In the genomic region with DNA sequence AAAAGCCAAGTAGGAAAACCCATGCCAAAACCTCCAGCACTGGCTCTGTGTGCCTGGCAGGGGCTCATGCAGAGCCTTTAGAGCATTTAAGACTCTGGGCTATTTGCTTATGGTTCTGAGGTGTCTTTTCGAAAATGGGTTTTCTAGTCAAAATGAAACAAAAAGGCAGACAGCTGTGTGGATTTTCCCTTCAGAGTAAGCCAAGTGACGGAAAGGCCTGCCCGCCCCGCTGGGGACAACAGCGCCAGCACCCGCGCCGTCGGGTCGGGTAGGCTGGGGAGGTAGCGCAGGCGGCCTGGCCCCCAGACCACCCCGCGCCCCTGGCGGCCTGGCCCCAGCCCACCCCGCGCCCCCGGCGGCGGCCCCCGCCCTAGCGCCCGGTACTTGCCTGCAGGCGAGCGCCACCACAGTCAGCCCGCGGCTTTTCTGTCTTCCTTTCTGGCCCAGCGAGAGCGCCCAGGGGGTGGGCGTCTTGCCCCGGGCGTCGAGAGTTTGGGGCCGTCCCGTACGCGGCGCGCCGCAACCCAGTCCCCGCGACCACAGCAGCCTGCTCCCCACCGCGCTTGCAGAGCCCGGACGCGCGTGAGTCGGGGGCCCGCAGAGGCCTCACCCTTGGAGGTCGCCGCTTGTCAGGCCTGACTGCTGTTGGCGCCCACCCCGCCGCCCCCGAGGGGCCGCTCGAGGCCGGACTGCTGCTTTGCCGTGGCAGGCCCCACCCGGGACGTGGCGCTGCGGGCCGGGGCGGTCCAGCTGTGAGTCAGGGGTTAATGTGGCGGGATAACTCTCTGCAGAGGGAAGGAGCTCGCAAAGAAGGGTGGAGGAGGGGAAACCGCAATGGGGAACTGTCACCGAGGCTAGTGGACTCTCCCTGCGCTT, we compare ENCODE assay signal across 8 cellular contexts. TPM values are rescaled to one million over a fixed set of nuclear protein-coding genes. Genes with fewer than 3 reads are reported as not detected.
DNase-seq lines count a peak whose midpoint lies in the region; ATAC-seq and TF ChIP-seq lines count a peak whose summit lies in the region.

A gene with protein sequence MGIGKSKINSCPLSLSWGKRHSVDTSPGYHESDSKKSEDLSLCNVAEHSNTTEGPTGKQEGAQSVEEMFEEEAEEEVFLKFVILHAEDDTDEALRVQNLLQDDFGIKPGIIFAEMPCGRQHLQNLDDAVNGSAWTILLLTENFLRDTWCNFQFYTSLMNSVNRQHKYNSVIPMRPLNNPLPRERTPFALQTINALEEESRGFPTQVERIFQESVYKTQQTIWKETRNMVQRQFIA (minus strand): TSS at position 771 of the 876 bp plus-strand sequence. CDS start 21,223 bp downstream, outside the sequence.

- H3K4me3 ChIP-seq in fibroblast of mammary gland (ENCODE audit: control insufficient read depth, low read depth, low read length) = peak within 1 kb of the TSS; percentile 82

- peaks cover 2 to 5% of the 10 kb centered on the region in 2 donors for H3K36me3 Mint-ChIP-seq in activated T-cell treated with anti-CD3 and anti-CD28 coated beads, Interleukin-2, amount 50 U/mL, for 72 hours (ENCODE audit: insufficient read depth in 2 of 2)
- H3K36me3 Mint-ChIP-seq in natural killer cell treated with Interleukin-12 subunit alpha and Interleukin-12 subunit beta and Interleukin-15 and Interleukin-18, amount 100 ng/mL, for 72 hours = peaks cover 20% of the 10 kb centered on the region

- H3K9me3 Mint-ChIP-seq in activated T-cell treated with anti-CD3 and anti-CD28 coated beads, Interleukin-2, amount 50 U/mL, for 72 hours = no peaks in the 10 kb centered on the region
- H3K9me3 Mint-ChIP-seq in natural killer cell treated with Interleukin-12 subunit alpha and Interleukin-12 subunit beta and Interleukin-15 and Interleukin-18, amount 100 ng/mL, for 72 hours = no peaks in the 10 kb centered on the region

- peaks cover 31% of the 10 kb centered on the region for H3K4me1 Mint-ChIP-seq in activated T-cell treated with anti-CD3 and anti-CD28 coated beads, Interleukin-2, amount 50 U/mL, for 72 hours (ENCODE audit: low read depth)
- H3K4me1 Mint-ChIP-seq in natural killer cell treated with Interleukin-12 subunit alpha and Interleukin-12 subunit beta and Interleukin-15 and Interleukin-18, amount 100 ng/mL, for 72 hours (ENCODE audit: low read depth in 2 of 2) = peaks cover 35 to 39% of the 10 kb centered on the region in 2 donors

- H3K27ac Mint-ChIP-seq in activated T-cell treated with anti-CD3 and anti-CD28 coated beads, Interleukin-2, amount 50 U/mL, for 72 hours = no peak within 1 kb of the TSS
- H3K27ac Mint-ChIP-seq in natural killer cell treated with Interleukin-12 subunit alpha and Interleukin-12 subunit beta and Interleukin-15 and Interleukin-18, amount 100 ng/mL, for 72 hours = peak within 1 kb of the TSS; percentile 80 to 81

- peak; percentile 80 for ATAC-seq in HG02678 (IDR thresholded peaks at IDR 0.05; ENCODE audit: unreplicated experiment)
- ATAC-seq in activated T-cell treated with anti-CD3 and anti-CD28 coated beads, Interleukin-2, amount 50 U/mL, for 72 hours (replicated peaks in 1 of 2) = peak; percentile 90 to 92
- peak; percentile 92 to 93 for ATAC-seq in natural killer cell treated with Interleukin-12 subunit alpha and Interleukin-12 subunit beta and Interleukin-15 and Interleukin-18, amount 100 ng/mL, for 72 hours

- peak; percentile 41 for DNase-seq in DMS79 treated with DMSO at 0.1 percent for 48 hours (lab: John Stamatoyannopoulos, UW)
- no peak for DNase-seq in DMS79 (lab: John Stamatoyannopoulos, UW)
- DNase-seq in NCI-H446 treated with DMSO at 0.1 percent for 48 hours (lab: John Stamatoyannopoulos, UW) = peak; percentile 83
- peak; percentile 76 for DNase-seq in activated T-cell treated with anti-CD3 and anti-CD28 coated beads, Interleukin-2, amount 50 U/mL, for 72 hours
- peak; percentile 81 for DNase-seq in fibroblast of mammary gland (ENCODE audit: low read depth)
- peak; percentile 85 for DNase-seq in natural killer cell treated with Interleukin-12 subunit alpha and Interleukin-12 subunit beta and Interleukin-15 and Interleukin-18, amount 100 ng/mL, for 72 hours (ENCODE audit: low spot score)
- peak; percentile 63 for DNase-seq in stromal cell of bone marrow (ENCODE audit: low read depth)

- no peak for TF ChIP-seq CTCF in fibroblast of mammary gland (conservative IDR thresholded peaks at IDR 0.05; ENCODE audit: control insufficient read depth, insufficient read depth, low read depth, low read length)

- H3K4me3 Mint-ChIP-seq in activated T-cell treated with anti-CD3 and anti-CD28 coated beads, Interleukin-2, amount 50 U/mL, for 72 hours = peak within 1 kb of the TSS; percentile 80 to 81
- H3K4me3 Mint-ChIP-seq in natural killer cell treated with Interleukin-12 subunit alpha and Interleukin-12 subunit beta and Interleukin-15 and Interleukin-18, amount 100 ng/mL, for 72 hours = peak within 1 kb of the TSS; percentile 70

- H3K27me3 Mint-ChIP-seq in activated T-cell treated with anti-CD3 and anti-CD28 coated beads, Interleukin-2, amount 50 U/mL, for 72 hours (ENCODE audit: low read depth) = peaks cover 15% of the 10 kb centered on the region
- no peaks in the 10 kb centered on the region for H3K27me3 Mint-ChIP-seq in natural killer cell treated with Interleukin-12 subunit alpha and Interleukin-12 subunit beta and Interleukin-15 and Interleukin-18, amount 100 ng/mL, for 72 hours

RNA-seq across cellular contexts. Expression of the gene that starts here (rescaled TPM):
- total RNA-seq in activated T-cell treated with anti-CD3 and anti-CD28 coated beads, Interleukin-2, amount 50 U/mL, for 72 hours = 1 to 10 TPM in 1 of 2 donors, under 1 TPM in 1; 0.77 to 2.1 TPM
- 10 to 100 TPM in 1 of 2 donors, 1 to 10 TPM in 1; 6.1 to 11.1 TPM for total RNA-seq in natural killer cell treated with Interleukin-12 subunit alpha and Interleukin-12 subunit beta and Interleukin-15 and Interleukin-18, amount 100 ng/mL, for 72 hours
